ENCODE assay signal across 1 cellular context in genomic region chr14:56759094-56759493, GRCh38.
TF ChIP-seq lines count a peak whose summit lies in the region.

No MANE protein-coding gene starts in this region.

TF ChIP-seq in GM23338, 12 proteins besides CTCF, POLR2A, EP300 and RAD21:
- TF ChIP-seq, protein P1, sequence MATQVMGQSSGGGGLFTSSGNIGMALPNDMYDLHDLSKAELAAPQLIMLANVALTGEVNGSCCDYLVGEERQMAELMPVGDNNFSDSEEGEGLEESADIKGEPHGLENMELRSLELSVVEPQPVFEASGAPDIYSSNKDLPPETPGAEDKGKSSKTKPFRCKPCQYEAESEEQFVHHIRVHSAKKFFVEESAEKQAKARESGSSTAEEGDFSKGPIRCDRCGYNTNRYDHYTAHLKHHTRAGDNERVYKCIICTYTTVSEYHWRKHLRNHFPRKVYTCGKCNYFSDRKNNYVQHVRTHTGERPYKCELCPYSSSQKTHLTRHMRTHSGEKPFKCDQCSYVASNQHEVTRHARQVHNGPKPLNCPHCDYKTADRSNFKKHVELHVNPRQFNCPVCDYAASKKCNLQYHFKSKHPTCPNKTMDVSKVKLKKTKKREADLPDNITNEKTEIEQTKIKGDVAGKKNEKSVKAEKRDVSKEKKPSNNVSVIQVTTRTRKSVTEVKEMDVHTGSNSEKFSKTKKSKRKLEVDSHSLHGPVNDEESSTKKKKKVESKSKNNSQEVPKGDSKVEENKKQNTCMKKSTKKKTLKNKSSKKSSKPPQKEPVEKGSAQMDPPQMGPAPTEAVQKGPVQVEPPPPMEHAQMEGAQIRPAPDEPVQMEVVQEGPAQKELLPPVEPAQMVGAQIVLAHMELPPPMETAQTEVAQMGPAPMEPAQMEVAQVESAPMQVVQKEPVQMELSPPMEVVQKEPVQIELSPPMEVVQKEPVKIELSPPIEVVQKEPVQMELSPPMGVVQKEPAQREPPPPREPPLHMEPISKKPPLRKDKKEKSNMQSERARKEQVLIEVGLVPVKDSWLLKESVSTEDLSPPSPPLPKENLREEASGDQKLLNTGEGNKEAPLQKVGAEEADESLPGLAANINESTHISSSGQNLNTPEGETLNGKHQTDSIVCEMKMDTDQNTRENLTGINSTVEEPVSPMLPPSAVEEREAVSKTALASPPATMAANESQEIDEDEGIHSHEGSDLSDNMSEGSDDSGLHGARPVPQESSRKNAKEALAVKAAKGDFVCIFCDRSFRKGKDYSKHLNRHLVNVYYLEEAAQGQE (IDR thresholded peaks at IDR 0.05; ENCODE audit: unreplicated experiment): no peak
- TF ChIP-seq ETS1 (IDR thresholded peaks at IDR 0.05) (no peak), STAT1 (IDR thresholded peaks at IDR 0.05; ENCODE audit: unreplicated experiment) (no peak), NANOG (IDR thresholded peaks at IDR 0.05; ENCODE audit: borderline replicate concordance) (no peak), ZNF462 (CRISPR knock-in tag; IDR thresholded peaks at IDR 0.05) (no peak), JUNB (IDR thresholded peaks at IDR 0.05; ENCODE audit: unreplicated experiment) (no peak), EZH2 (IDR thresholded peaks at IDR 0.05; ENCODE audit: low read depth, unreplicated experiment) (no peak), POLR2AphosphoS5 (IDR thresholded peaks at IDR 0.05; ENCODE audit: low read depth) (no peak), EZH2phosphoT487 (IDR thresholded peaks at IDR 0.05; ENCODE audit: unreplicated experiment) (no peak), CREB1 (CRISPR knock-in tag; IDR thresholded peaks at IDR 0.05; ENCODE audit: low read depth) (no peak), ZNF331 (CRISPR knock-in tag; IDR thresholded peaks at IDR 0.05; ENCODE audit: low read depth) (no peak), ZNF114 (CRISPR knock-in tag; IDR thresholded peaks at IDR 0.05) (no peak)
TF ChIP-seq in GM23338: peak in this region for 0.
